ENCODE assay signal across 15 cellular contexts in the genomic region with DNA sequence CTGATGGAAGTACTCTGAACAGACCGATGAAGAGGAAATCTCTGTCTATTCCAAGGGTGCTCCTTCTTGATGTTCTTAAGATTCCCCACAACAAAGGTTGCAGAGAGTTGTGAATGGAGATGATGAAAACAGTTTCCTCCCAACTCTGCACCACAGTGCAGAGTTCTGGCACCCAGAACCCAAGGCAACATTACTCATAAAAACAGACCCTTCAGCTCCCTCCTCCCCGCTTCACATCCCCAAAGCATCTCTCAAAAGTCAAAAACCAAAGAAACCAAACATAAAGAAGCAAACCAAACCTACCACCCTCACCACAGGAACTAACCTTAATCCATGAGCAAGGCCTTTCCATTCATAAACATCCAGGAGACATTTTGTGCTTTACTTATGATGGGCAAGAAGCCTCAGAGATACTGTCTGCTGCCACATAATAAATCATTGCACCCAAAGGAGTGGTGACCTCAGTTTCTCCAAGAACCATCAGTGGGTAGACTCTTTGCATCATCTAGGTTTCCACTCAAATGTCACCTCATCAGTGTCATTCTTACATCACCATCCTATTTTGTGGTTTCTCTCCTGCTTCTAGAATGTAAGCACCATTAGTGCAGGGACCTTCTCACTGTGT. TPM values are rescaled to one million over a fixed set of nuclear protein-coding genes. Genes with fewer than 3 reads are reported as not detected.
DNase-seq lines count a peak whose midpoint lies in the region; ATAC-seq and TF ChIP-seq lines count a peak whose summit lies in the region.
"Had no signal": no experiment of that assay in that cellular context is flagged by ENCODE, and none has a peak within 500 bp of the region (broad histone marks: within the 10 kb centered on the region; RNA-seq: fewer than 3 reads in every experiment).

No MANE protein-coding gene starts in this region.

- intact Hi-C loops in activated CD4-positive, alpha-beta memory T cell treated with anti-CD3 and anti-CD28 coated beads for 36 hours (cut with micrococcal nuclease): no loop called here
- intact Hi-C loops in activated naive CD4-positive, alpha-beta T cell treated with anti-CD3 and anti-CD28 coated beads for 36 hours (cut with micrococcal nuclease): no loop called here

- H3K27me3 Mint-ChIP-seq in activated CD4-positive, alpha-beta memory T cell treated with anti-CD3 and anti-CD28 coated beads for 36 hours: peaks cover 7% of the 10 kb centered on the region
- peaks cover 21% of the 10 kb centered on the region for H3K27me3 Mint-ChIP-seq in activated CD4-positive, alpha-beta memory T cell treated with anti-CD3 and anti-CD28 coated beads, Interleukin-2, amount 10 ng/mL, durations not matched to agents 7 days and 5 days
- H3K27me3 Mint-ChIP-seq in activated naive CD4-positive, alpha-beta T cell treated with anti-CD3 and anti-CD28 coated beads for 36 hours (ENCODE audit: low read depth): peaks cover 10% of the 10 kb centered on the region

- no peaks in the 10 kb centered on the region for H3K36me3 Mint-ChIP-seq in activated CD4-positive, alpha-beta memory T cell treated with anti-CD3 and anti-CD28 coated beads for 36 hours
- H3K36me3 Mint-ChIP-seq in activated CD4-positive, alpha-beta memory T cell treated with anti-CD3 and anti-CD28 coated beads, Interleukin-2, amount 10 ng/mL, durations not matched to agents 7 days and 5 days (ENCODE audit: low read depth): no peaks in the 10 kb centered on the region
- no peaks in the 10 kb centered on the region for H3K36me3 Mint-ChIP-seq in activated naive CD4-positive, alpha-beta T cell treated with anti-CD3 and anti-CD28 coated beads, Interleukin-2, amount 50 U/mL, for 72 hours
- H3K36me3 Mint-ChIP-seq in activated naive CD4-positive, alpha-beta T cell treated with anti-CD3 and anti-CD28 coated beads for 36 hours (ENCODE audit: low read depth): no peaks in the 10 kb centered on the region
- H3K36me3 Mint-ChIP-seq in stimulated activated effector memory CD8-positive, alpha-beta T cell treated with anti-CD3 and anti-CD28 coated beads, Interleukin-12 subunit alpha, Interleukin-12 subunit beta, amount 100 ng/mL, for 72 hours: no peaks in the 10 kb centered on the region
- H3K36me3 Mint-ChIP-seq: CD4-positive, CD25-positive, alpha-beta regulatory T cell had no signal

- H3K4me3 ChIP-seq in foreskin fibroblast (ENCODE audit: low read depth in 1 of 2, low read length in 2 of 2): no peak overlapping the region
- H3K4me3 ChIP-seq: BLaER1 treated with 17β-estradiol and CSF1 and Interleukin-3, amounts not matched to agents 10 nM and 100 nM had no signal

- POLR2A ChIA-PET in activated CD4-positive, alpha-beta memory T cell treated with anti-CD3 and anti-CD28 coated beads for 36 hours (lab: Charles Lee): no interaction called here
- POLR2A ChIA-PET in activated CD4-positive, alpha-beta memory T cell treated with anti-CD3 and anti-CD28 coated beads, Interleukin-2, amount 10 ng/mL, durations not matched to agents 7 days and 5 days (lab: Charles Lee): no interaction called here

- peak overlapping the region; percentile 43 for H3K27ac Mint-ChIP-seq in activated CD4-positive, alpha-beta memory T cell treated with anti-CD3 and anti-CD28 coated beads for 36 hours
- no peak overlapping the region for H3K27ac Mint-ChIP-seq in activated CD4-positive, alpha-beta memory T cell treated with anti-CD3 and anti-CD28 coated beads, Interleukin-2, amount 10 ng/mL, durations not matched to agents 7 days and 5 days
- peak overlapping the region in 1 of 2 donors; percentile 10 for H3K27ac Mint-ChIP-seq in activated naive CD4-positive, alpha-beta T cell treated with anti-CD3 and anti-CD28 coated beads, Interleukin-2, amount 50 U/mL, for 72 hours
- H3K27ac Mint-ChIP-seq in activated naive CD4-positive, alpha-beta T cell treated with anti-CD3 and anti-CD28 coated beads for 36 hours: no peak overlapping the region
- H3K27ac Mint-ChIP-seq in stimulated activated effector memory CD8-positive, alpha-beta T cell treated with anti-CD3 and anti-CD28 coated beads, Interleukin-12 subunit alpha, Interleukin-12 subunit beta, amount 100 ng/mL, for 72 hours: no peak overlapping the region
- H3K27ac Mint-ChIP-seq: CD4-positive, CD25-positive, alpha-beta regulatory T cell; HFFc6 had no signal

- no peak for DNase-seq in activated CD4-positive, alpha-beta memory T cell treated with anti-CD3 and anti-CD28 coated beads for 36 hours
- DNase-seq in activated CD4-positive, alpha-beta memory T cell treated with anti-CD3 and anti-CD28 coated beads, Interleukin-2, amount 10 ng/mL, durations not matched to agents 7 days and 5 days: no peak
- no peak for DNase-seq in activated naive CD4-positive, alpha-beta T cell treated with anti-CD3 and anti-CD28 coated beads, Interleukin-2, amount 50 U/mL, for 72 hours (ENCODE audit: low spot score in 2 of 2)
- DNase-seq in activated naive CD4-positive, alpha-beta T cell treated with anti-CD3 and anti-CD28 coated beads for 36 hours: no peak
- no peak for DNase-seq in stimulated activated effector memory CD8-positive, alpha-beta T cell treated with anti-CD3 and anti-CD28 coated beads, Interleukin-12 subunit alpha, Interleukin-12 subunit beta, amount 100 ng/mL, for 72 hours (ENCODE audit: low spot score in 2 of 2)
- DNase-seq in foreskin fibroblast: no peak
- DNase-seq: ACHN; CD4-positive, CD25-positive, alpha-beta regulatory T cell; DMS53; GF-D8; HCEC 1CT; HFFc6 had no signal

- TF ChIP-seq CTCF in foreskin fibroblast (IDR thresholded peaks at IDR 0.05; ENCODE audit: low read depth, low read length): no peak

- peaks cover 6% of the 10 kb centered on the region for H3K4me1 Mint-ChIP-seq in activated CD4-positive, alpha-beta memory T cell treated with anti-CD3 and anti-CD28 coated beads for 36 hours (ENCODE audit: low read depth)
- no peaks in the 10 kb centered on the region for H3K4me1 Mint-ChIP-seq in activated CD4-positive, alpha-beta memory T cell treated with anti-CD3 and anti-CD28 coated beads, Interleukin-2, amount 10 ng/mL, durations not matched to agents 7 days and 5 days
- no peaks in the 10 kb centered on the region for H3K4me1 Mint-ChIP-seq in activated naive CD4-positive, alpha-beta T cell treated with anti-CD3 and anti-CD28 coated beads for 36 hours (ENCODE audit: low read depth)
- peaks cover 7% of the 10 kb centered on the region for H3K4me1 Mint-ChIP-seq in stimulated activated effector memory CD8-positive, alpha-beta T cell treated with anti-CD3 and anti-CD28 coated beads, Interleukin-12 subunit alpha, Interleukin-12 subunit beta, amount 100 ng/mL, for 72 hours
- H3K4me1 Mint-ChIP-seq: CD4-positive, CD25-positive, alpha-beta regulatory T cell had no signal

- no peak overlapping the region for H3K4me3 Mint-ChIP-seq in activated CD4-positive, alpha-beta memory T cell treated with anti-CD3 and anti-CD28 coated beads for 36 hours
- H3K4me3 Mint-ChIP-seq in activated CD4-positive, alpha-beta memory T cell treated with anti-CD3 and anti-CD28 coated beads, Interleukin-2, amount 10 ng/mL, durations not matched to agents 7 days and 5 days: no peak overlapping the region
- H3K4me3 Mint-ChIP-seq in activated naive CD4-positive, alpha-beta T cell treated with anti-CD3 and anti-CD28 coated beads for 36 hours: no peak overlapping the region
- no peak overlapping the region for H3K4me3 Mint-ChIP-seq in stimulated activated effector memory CD8-positive, alpha-beta T cell treated with anti-CD3 and anti-CD28 coated beads, Interleukin-12 subunit alpha, Interleukin-12 subunit beta, amount 100 ng/mL, for 72 hours
- H3K4me3 Mint-ChIP-seq: CD4-positive, CD25-positive, alpha-beta regulatory T cell; HFFc6 had no signal

- no peaks in the 10 kb centered on the region for H3K9me3 Mint-ChIP-seq in activated CD4-positive, alpha-beta memory T cell treated with anti-CD3 and anti-CD28 coated beads for 36 hours
- no peaks in the 10 kb centered on the region for H3K9me3 Mint-ChIP-seq in activated CD4-positive, alpha-beta memory T cell treated with anti-CD3 and anti-CD28 coated beads, Interleukin-2, amount 10 ng/mL, durations not matched to agents 7 days and 5 days
- H3K9me3 Mint-ChIP-seq in activated naive CD4-positive, alpha-beta T cell treated with anti-CD3 and anti-CD28 coated beads, Interleukin-2, amount 50 U/mL, for 72 hours: no peaks in the 10 kb centered on the region
- H3K9me3 Mint-ChIP-seq in activated naive CD4-positive, alpha-beta T cell treated with anti-CD3 and anti-CD28 coated beads for 36 hours: no peaks in the 10 kb centered on the region
- no peaks in the 10 kb centered on the region for H3K9me3 Mint-ChIP-seq in stimulated activated effector memory CD8-positive, alpha-beta T cell treated with anti-CD3 and anti-CD28 coated beads, Interleukin-12 subunit alpha, Interleukin-12 subunit beta, amount 100 ng/mL, for 72 hours
- H3K9me3 Mint-ChIP-seq: HFFc6 had no signal

- CTCF ChIA-PET in activated CD4-positive, alpha-beta memory T cell treated with anti-CD3 and anti-CD28 coated beads for 36 hours (lab: Charles Lee): no interaction called here
- CTCF ChIA-PET in activated CD4-positive, alpha-beta memory T cell treated with anti-CD3 and anti-CD28 coated beads, Interleukin-2, amount 10 ng/mL, durations not matched to agents 7 days and 5 days (lab: Charles Lee): no interaction called here
- CTCF ChIA-PET in activated naive CD4-positive, alpha-beta T cell treated with anti-CD3 and anti-CD28 coated beads for 36 hours (lab: Charles Lee): interaction anchor here (1.0 to 1.3 kb wide), 2 partner anchors 45 to 47 kb away, joined by 4 read pairs; no protein-coding TSS in a partner anchor

- peak; percentile 71 to 79 for ATAC-seq in activated naive CD4-positive, alpha-beta T cell treated with anti-CD3 and anti-CD28 coated beads, Interleukin-2, amount 50 U/mL, for 72 hours
- ATAC-seq in stimulated activated effector memory CD8-positive, alpha-beta T cell treated with anti-CD3 and anti-CD28 coated beads, Interleukin-12 subunit alpha, Interleukin-12 subunit beta, amount 100 ng/mL, for 72 hours: peak; percentile 80
- ATAC-seq in GM18517 (IDR thresholded peaks at IDR 0.05; ENCODE audit: unreplicated experiment) (no peak), HG03469 (IDR thresholded peaks at IDR 0.05; ENCODE audit: unreplicated experiment) (no peak)

RNA-seq across cellular contexts. Expression of a gene that starts 13.2 kb away (rescaled TPM):
- total RNA-seq in activated CD4-positive, alpha-beta memory T cell treated with anti-CD3 and anti-CD28 coated beads for 36 hours: under 1 TPM in 1 of 2 experiments, not detected in 1; 0.57 TPM
- under 1 TPM in 1 of 2 experiments, not detected in 1; 0.38 TPM for total RNA-seq in activated CD4-positive, alpha-beta memory T cell treated with anti-CD3 and anti-CD28 coated beads, Interleukin-2, amount 10 ng/mL, durations not matched to agents 7 days and 5 days
- total RNA-seq in activated naive CD4-positive, alpha-beta T cell treated with anti-CD3 and anti-CD28 coated beads, Interleukin-2, amount 50 U/mL, for 72 hours: not detected
- total RNA-seq in activated naive CD4-positive, alpha-beta T cell treated with anti-CD3 and anti-CD28 coated beads for 36 hours: under 1 TPM; 0.38 to 0.64 TPM
- total RNA-seq: CD4-positive, CD25-positive, alpha-beta regulatory T cell had no signal

Comparison
In these comparisons a context has a peak if more than half of its experiments do, and no peak if none do; other contexts are left out.
1. ATAC-seq: peak in activated naive CD4-positive, alpha-beta T cell treated with anti-CD3 and anti-CD28 coated beads, Interleukin-2, amount 50 U/mL, for 72 hours (2 of 2) and stimulated activated effector memory CD8-positive, alpha-beta T cell treated with anti-CD3 and anti-CD28 coated beads, Interleukin-12 subunit alpha, Interleukin-12 subunit beta, amount 100 ng/mL, for 72 hours (single experiment); none in GM18517 (single experiment) and HG03469 (single experiment).